10 cellular contexts compared by ENCODE assay signal in the genomic region with DNA sequence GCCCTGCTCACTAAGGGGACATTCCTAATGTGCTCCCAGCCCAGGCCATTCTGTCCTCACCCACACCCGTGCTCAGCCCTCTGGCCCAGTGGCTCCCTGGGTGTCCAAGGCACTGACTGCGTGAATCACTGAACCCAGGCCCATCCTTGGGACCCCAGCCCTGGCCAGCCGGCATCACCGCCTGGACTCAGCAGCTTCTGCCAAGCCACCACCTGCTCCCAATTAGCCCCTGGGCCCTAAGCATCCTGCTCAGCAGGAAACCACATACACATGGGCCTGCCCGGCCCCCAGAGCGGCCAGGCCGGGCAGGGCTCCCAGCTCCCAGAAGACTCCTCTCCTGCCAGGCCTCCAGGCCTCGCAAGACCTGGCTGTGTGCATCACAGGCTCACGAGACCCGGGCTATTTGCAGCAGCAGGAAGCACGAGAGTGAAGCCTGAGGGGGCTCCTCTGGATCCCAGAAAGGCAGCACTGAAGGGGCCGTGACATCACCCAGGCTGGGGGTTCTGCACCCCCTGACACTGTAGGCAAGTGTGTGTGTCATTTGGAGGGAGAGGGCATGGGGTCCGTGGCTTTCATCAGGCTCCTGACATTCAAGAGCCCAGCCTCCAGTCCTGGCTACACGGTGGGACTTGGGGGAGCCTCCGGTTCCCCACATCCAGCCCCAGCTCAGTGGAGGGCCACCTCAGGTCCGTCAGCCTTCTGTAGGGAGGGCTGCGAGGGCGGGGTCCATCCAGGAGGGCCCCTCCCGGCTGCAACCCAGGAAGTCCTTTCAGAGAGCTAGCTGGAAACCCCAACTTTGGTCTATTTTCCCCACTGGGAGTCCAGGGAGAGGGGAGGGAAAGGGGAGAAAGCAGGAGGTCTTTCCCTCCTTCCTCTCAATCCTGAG. TPM values are rescaled to one million over a fixed set of nuclear protein-coding genes. Genes with fewer than 3 reads are reported as not detected.
DNase-seq lines count a peak whose midpoint lies in the region; ATAC-seq and TF ChIP-seq lines count a peak whose summit lies in the region.
"Had no signal": no experiment of that assay in that cellular context is flagged by ENCODE, and none has a peak within 500 bp of the region (broad histone marks: within the 10 kb centered on the region; RNA-seq: fewer than 3 reads in every experiment).

No MANE protein-coding gene starts in this region.

- H3K9ac ChIP-seq in iPS-18a (ENCODE audit: low read length) (peak overlapping the region; percentile 76), skeletal muscle satellite cell (ENCODE audit: low read depth, low read length) (peak overlapping the region; percentile 81)

- in situ Hi-C loops in astrocyte of the spinal cord (cut with HindIII; ENCODE audit: low sequenced_read_pairs), result no loop called here

- H3K4me1 Mint-ChIP-seq in activated CD8-positive, alpha-beta T cell treated with anti-CD3 and anti-CD28 coated beads, Interleukin-2, amount 10 ng/mL, durations not matched to agents 7 days and 5 days (ENCODE audit: low read depth), result peaks cover 9% of the 10 kb centered on the region

- H3K4me1 ChIP-seq in iPS-18a (ENCODE audit: control insufficient read depth, low read depth, low read length) (peaks cover 5% of the 10 kb centered on the region), skeletal muscle satellite cell (ENCODE audit: control insufficient read depth, insufficient read depth, low read length) (peaks cover 35% of the 10 kb centered on the region)

- no peaks in the 10 kb centered on the region for H3K9me3 Mint-ChIP-seq in activated CD8-positive, alpha-beta T cell treated with anti-CD3 and anti-CD28 coated beads, Interleukin-2, amount 10 ng/mL, durations not matched to agents 7 days and 5 days (ENCODE audit: insufficient read depth)
- H3K9me3 Mint-ChIP-seq: activated naive CD4-positive, alpha-beta T cell treated with anti-CD3 and anti-CD28 coated beads, Interleukin-2, amount 50 U/mL, for 72 hours had no signal

- H3K36me3 ChIP-seq in iPS-18a (ENCODE audit: control insufficient read depth, low read depth, low read length) (no peaks in the 10 kb centered on the region), skeletal muscle satellite cell (ENCODE audit: insufficient read depth, low read length) (peaks cover 5% of the 10 kb centered on the region)

- no peaks in the 10 kb centered on the region for H3K9me3 ChIP-seq in iPS-18a (ENCODE audit: control insufficient read depth, low read depth, low read length)
- H3K9me3 ChIP-seq in skeletal muscle satellite cell (replicated peaks; ENCODE audit: low read length), result no peaks in the 10 kb centered on the region

- TF ChIP-seq CTCF in astrocyte of the spinal cord (IDR thresholded peaks at IDR 0.05; ENCODE audit: low read depth, low read length), result no peak

- no peak overlapping the region for H3K4me3 Mint-ChIP-seq in activated CD8-positive, alpha-beta T cell treated with anti-CD3 and anti-CD28 coated beads, Interleukin-2, amount 10 ng/mL, durations not matched to agents 7 days and 5 days

- H3K27ac ChIP-seq in iPS-18a (ENCODE audit: low read length), result no peak overlapping the region

- no peaks in the 10 kb centered on the region for H3K36me3 Mint-ChIP-seq in activated CD8-positive, alpha-beta T cell treated with anti-CD3 and anti-CD28 coated beads, Interleukin-2, amount 10 ng/mL, durations not matched to agents 7 days and 5 days (ENCODE audit: low read depth)

- POLR2A ChIA-PET in activated CD8-positive, alpha-beta T cell treated with anti-CD3 and anti-CD28 coated beads, Interleukin-2, amount 10 ng/mL, durations not matched to agents 7 days and 5 days (lab: Charles Lee), result interaction anchor here (0.8 kb wide), 1 partner anchor 35 kb away, joined by 3 read pairs; no protein-coding TSS in a partner anchor

- peaks cover 20% of the 10 kb centered on the region for H3K27me3 Mint-ChIP-seq in activated CD8-positive, alpha-beta T cell treated with anti-CD3 and anti-CD28 coated beads, Interleukin-2, amount 10 ng/mL, durations not matched to agents 7 days and 5 days (ENCODE audit: low read depth)

- peak overlapping the region; percentile 76 for H3K4me2 ChIP-seq in skeletal muscle satellite cell (ENCODE audit: low read length)

- H3K27ac Mint-ChIP-seq in activated CD8-positive, alpha-beta T cell treated with anti-CD3 and anti-CD28 coated beads, Interleukin-2, amount 10 ng/mL, durations not matched to agents 7 days and 5 days, result no peak overlapping the region
- H3K27ac Mint-ChIP-seq: activated naive CD4-positive, alpha-beta T cell treated with anti-CD3 and anti-CD28 coated beads, Interleukin-2, amount 50 U/mL, for 72 hours had no signal

- H3K4me3 ChIP-seq in astrocyte of the spinal cord (ENCODE audit: low read depth, low read length), result peak overlapping the region; percentile 79
- H3K4me3 ChIP-seq in iPS-18a (ENCODE audit: low read length), result peak overlapping the region; percentile 85
- H3K4me3 ChIP-seq in skeletal muscle satellite cell (ENCODE audit: low read length), result peak overlapping the region; percentile 74

- DNase-seq in H4 (ENCODE audit: low spot score) (peak; percentile 62), astrocyte of the spinal cord (ENCODE audit: low read depth, low spot score) (peak; percentile 95)
- no peak for DNase-seq in activated CD8-positive, alpha-beta T cell treated with anti-CD3 and anti-CD28 coated beads, Interleukin-2, amount 10 ng/mL, durations not matched to agents 7 days and 5 days

- H3K27me3 ChIP-seq in iPS-18a (ENCODE audit: control insufficient read depth, insufficient read depth, low read length) (peaks cover 5% of the 10 kb centered on the region), skeletal muscle satellite cell (ENCODE audit: control insufficient read depth, insufficient read depth, low read length) (no peaks in the 10 kb centered on the region)

- ATAC-seq in GM18909 (IDR thresholded peaks at IDR 0.05; ENCODE audit: poor library complexity, unreplicated experiment), result no peak
- ATAC-seq in activated CD8-positive, alpha-beta T cell treated with anti-CD3 and anti-CD28 coated beads, Interleukin-2, amount 10 ng/mL, durations not matched to agents 7 days and 5 days, result no peak
- no peak for ATAC-seq in GM18870 (IDR thresholded peaks at IDR 0.05; ENCODE audit: unreplicated experiment)
- ATAC-seq in GM19455 (IDR thresholded peaks at IDR 0.05; ENCODE audit: unreplicated experiment), result no peak
- ATAC-seq: activated naive CD4-positive, alpha-beta T cell treated with anti-CD3 and anti-CD28 coated beads, Interleukin-2, amount 50 U/mL, for 72 hours had no signal

- CTCF ChIA-PET in activated CD8-positive, alpha-beta T cell treated with anti-CD3 and anti-CD28 coated beads, Interleukin-2, amount 10 ng/mL, durations not matched to agents 7 days and 5 days (lab: Charles Lee), result interaction anchor here (2.4 kb wide), 1 partner anchor 18 kb away, joined by 16 read pairs; no protein-coding TSS in a partner anchor

RNA-seq across cellular contexts. Expression of a gene that starts 1.6 kb away (rescaled TPM):
- 14.1 and 15.8 TPM in 2 replicates for total RNA-seq in H4 (2014; rRNA removed; shearing (Covaris generic))
- 5.1 and 22.7 TPM in 2 replicates for total RNA-seq in skeletal muscle satellite cell (2012; rRNA removed)
- not detected for total RNA-seq in activated CD8-positive, alpha-beta T cell treated with anti-CD3 and anti-CD28 coated beads, Interleukin-2, amount 10 ng/mL, durations not matched to agents 7 days and 5 days
- total RNA-seq: OCI-LY7 had no signal

RNA-seq across cellular contexts. Expression of a gene that starts 32.9 kb away (rescaled TPM):
- total RNA-seq in H4 (2014; rRNA removed; shearing (Covaris generic)), result 9.8 and 17.5 TPM in 2 replicates
- 27.6 and 57.0 TPM in 2 replicates for total RNA-seq in skeletal muscle satellite cell (2012; rRNA removed)
- total RNA-seq in activated CD8-positive, alpha-beta T cell treated with anti-CD3 and anti-CD28 coated beads, Interleukin-2, amount 10 ng/mL, durations not matched to agents 7 days and 5 days, result 10 to 100 TPM; 42.7 to 51.4 TPM

RNA-seq across cellular contexts. Expression of a gene that starts 57.1 kb away (rescaled TPM):
- total RNA-seq in H4 (2014; rRNA removed; shearing (Covaris generic)), result 2.8 and 7.6 TPM in 2 replicates
- 10.0 and 14.2 TPM in 2 replicates for total RNA-seq in skeletal muscle satellite cell (2012; rRNA removed)
- total RNA-seq in activated CD8-positive, alpha-beta T cell treated with anti-CD3 and anti-CD28 coated beads, Interleukin-2, amount 10 ng/mL, durations not matched to agents 7 days and 5 days, result 10 to 100 TPM; 31.7 to 33.1 TPM

Comparison
In these comparisons a context has a peak if more than half of its experiments do, and no peak if none do; other contexts are left out.
1. RNA of a gene that starts 1.6 kb away (total RNA-seq): 14.1 to 15.8 TPM in H4; not detected in activated CD8-positive, alpha-beta T cell treated with anti-CD3 and anti-CD28 coated beads, Interleukin-2, amount 10 ng/mL, durations not matched to agents 7 days and 5 days; every median in the first group is over 10 times any median in the second.
2. Peak in every context shown above with its lines, with median percentiles within 50 percentile points of each other: H3K4me3 ChIP-seq.